ENCODE assay signal across 8 cellular contexts in genomic region chr5:35618297-35618636, GRCh38. TPM values are rescaled to one million over a fixed set of nuclear protein-coding genes. Genes with fewer than 3 reads are reported as not detected.
DNase-seq lines count a peak whose midpoint lies in the region; ATAC-seq and TF ChIP-seq lines count a peak whose summit lies in the region.

No MANE protein-coding gene starts in this region.

- intact Hi-C loops in breast epithelium (cut with DNase I; ENCODE audit: low total_unique reads) = no loop called here

- H3K36me3 ChIP-seq in breast epithelium (no peaks in the 10 kb centered on the region), lung (ENCODE audit: control insufficient read depth in 2 of 2, insufficient read depth in 2 of 2, low read length in 2 of 2) (no peaks in the 10 kb centered on the region)

- H3K9me3 ChIP-seq in breast epithelium (no peaks in the 10 kb centered on the region), lung (ENCODE audit: control insufficient read depth in 2 of 2, insufficient read depth in 1 of 2, low read length in 1 of 2) (no peaks in the 10 kb centered on the region)

- peak overlapping the region; percentile 33 to 63 for H3K27ac ChIP-seq in breast epithelium
- peak overlapping the region in 1 of 2 donors; percentile 15 for H3K27ac ChIP-seq in lung (ENCODE audit: low read depth in 1 of 2, low read length in 1 of 2)

- peak overlapping the region; percentile 99 for H3K27ac Mint-ChIP-seq in activated CD8-positive, alpha-beta memory T cell treated with anti-CD3 and anti-CD28 coated beads, Interleukin-2, amount 10 ng/mL, durations not matched to agents 7 days and 5 days
- H3K27ac Mint-ChIP-seq in type B pancreatic cell = peak overlapping the region; percentile 38

- no peak for ATAC-seq in activated CD8-positive, alpha-beta memory T cell treated with anti-CD3 and anti-CD28 coated beads, Interleukin-2, amount 10 ng/mL, durations not matched to agents 7 days and 5 days
- ATAC-seq in lung (ENCODE audit: insufficient read depth, low FRiP score) = no peak

- H3K4me3 ChIP-seq in breast epithelium = peak overlapping the region; percentile 76 to 88 (median 82)
- H3K4me3 ChIP-seq in lung = peak overlapping the region; percentile 66

- CTCF ChIA-PET in activated CD8-positive, alpha-beta memory T cell treated with anti-CD3 and anti-CD28 coated beads, Interleukin-2, amount 10 ng/mL, durations not matched to agents 7 days and 5 days (lab: Charles Lee) = interaction anchor here (0.7 to 7.1 kb wide), 20 partner anchors 8 to 313 kb away, joined by 3 to 71 read pairs (median 5); partner anchors contain the start of gene IL7R

- peaks cover 18% of the 10 kb centered on the region for H3K9me3 Mint-ChIP-seq in activated CD8-positive, alpha-beta memory T cell treated with anti-CD3 and anti-CD28 coated beads, Interleukin-2, amount 10 ng/mL, durations not matched to agents 7 days and 5 days (ENCODE audit: low read depth)
- peaks cover 10% of the 10 kb centered on the region for H3K9me3 Mint-ChIP-seq in type B pancreatic cell

- H3K4me1 ChIP-seq in breast epithelium (no peaks in the 10 kb centered on the region), lung (ENCODE audit: control insufficient read depth in 2 of 2, insufficient read depth in 2 of 2, low read length in 2 of 2) (no peaks in the 10 kb centered on the region)

- H3K36me3 Mint-ChIP-seq in activated CD8-positive, alpha-beta memory T cell treated with anti-CD3 and anti-CD28 coated beads, Interleukin-2, amount 10 ng/mL, durations not matched to agents 7 days and 5 days = peaks cover 32% of the 10 kb centered on the region
- H3K36me3 Mint-ChIP-seq in type B pancreatic cell = no peaks in the 10 kb centered on the region

- H3K4me3 Mint-ChIP-seq in activated CD8-positive, alpha-beta memory T cell treated with anti-CD3 and anti-CD28 coated beads, Interleukin-2, amount 10 ng/mL, durations not matched to agents 7 days and 5 days = peak overlapping the region; percentile 84
- peak overlapping the region; percentile 98 for H3K4me3 Mint-ChIP-seq in type B pancreatic cell

- TF ChIP-seq CTCF in breast epithelium (IDR thresholded peaks at IDR 0.05) = no peak
- no peak for TF ChIP-seq CTCF in lung (IDR thresholded peaks at IDR 0.05; ENCODE audit: control extremely low read depth, extremely low read depth)
- no peak for TF ChIP-seq CTCF in type B pancreatic cell (conservative IDR thresholded peaks at IDR 0.05)

- peaks cover 53% of the 10 kb centered on the region for H3K4me1 Mint-ChIP-seq in activated CD8-positive, alpha-beta memory T cell treated with anti-CD3 and anti-CD28 coated beads, Interleukin-2, amount 10 ng/mL, durations not matched to agents 7 days and 5 days
- peaks cover 5% of the 10 kb centered on the region for H3K4me1 Mint-ChIP-seq in type B pancreatic cell (ENCODE audit: unreplicated experiment)

- H3K27me3 ChIP-seq in breast epithelium = no peaks in the 10 kb centered on the region
- no peaks in the 10 kb centered on the region for H3K27me3 ChIP-seq in lung (ENCODE audit: control insufficient read depth, insufficient read depth)

- 0 to 8% methylated on average over 5 of the region's 5 CpGs for WGBS in lung, 2 donors

- no peak for DNase-seq in activated CD8-positive, alpha-beta memory T cell treated with anti-CD3 and anti-CD28 coated beads, Interleukin-2, amount 10 ng/mL, durations not matched to agents 7 days and 5 days
- no peak for DNase-seq in activated CD8-positive, alpha-beta memory T cell treated with anti-CD3 and anti-CD28 coated beads, Interleukin-2, amount 50 U/mL, for 48 hours
- DNase-seq in breast epithelium (ENCODE audit: low spot score in 2 of 2) = no peak
- no peak for DNase-seq in lung (ENCODE audit: low spot score)
- no peak for DNase-seq in type B pancreatic cell (ENCODE audit: extremely low spot score, unreplicated experiment)
- DNase-seq in HCEC 1CT = no peak
- DNase-seq in globus pallidus (ENCODE audit: low spot score) = no peak
- no peak for DNase-seq in dermis blood vessel endothelial cell

- no peak for TF ChIP-seq POLR2A in breast epithelium (IDR thresholded peaks at IDR 0.05)

- no peaks in the 10 kb centered on the region for H3K27me3 Mint-ChIP-seq in activated CD8-positive, alpha-beta memory T cell treated with anti-CD3 and anti-CD28 coated beads, Interleukin-2, amount 10 ng/mL, durations not matched to agents 7 days and 5 days
- peaks cover 12% of the 10 kb centered on the region for H3K27me3 Mint-ChIP-seq in type B pancreatic cell

RNA-seq across cellular contexts. Expression of gene SPEF2, which starts 0.6 kb away (rescaled TPM):
- 10 to 100 TPM in 1 of 2 experiments, 1 to 10 TPM in 1; 5.6 to 14.1 TPM for total RNA-seq in activated CD8-positive, alpha-beta memory T cell treated with anti-CD3 and anti-CD28 coated beads, Interleukin-2, amount 10 ng/mL, durations not matched to agents 7 days and 5 days
- 10 to 100 TPM in 2 of 3 donors, 1 to 10 TPM in 1; 8.2 to 35.9 (median 11.5) TPM for total RNA-seq in breast epithelium
- 10 to 100 TPM; 16.9 to 73.9 TPM for total RNA-seq in lung
- polyA plus RNA-seq in lung = 1 to 10 TPM; 2.7 to 5.7 TPM
- 11.5 and 15.1 TPM in 2 replicates for total RNA-seq in type B pancreatic cell (ENCODE audit: low replicate concordance)
- 0.79 and 1.2 TPM in 2 replicates for total RNA-seq in dermis blood vessel endothelial cell
